In the genomic region with DNA sequence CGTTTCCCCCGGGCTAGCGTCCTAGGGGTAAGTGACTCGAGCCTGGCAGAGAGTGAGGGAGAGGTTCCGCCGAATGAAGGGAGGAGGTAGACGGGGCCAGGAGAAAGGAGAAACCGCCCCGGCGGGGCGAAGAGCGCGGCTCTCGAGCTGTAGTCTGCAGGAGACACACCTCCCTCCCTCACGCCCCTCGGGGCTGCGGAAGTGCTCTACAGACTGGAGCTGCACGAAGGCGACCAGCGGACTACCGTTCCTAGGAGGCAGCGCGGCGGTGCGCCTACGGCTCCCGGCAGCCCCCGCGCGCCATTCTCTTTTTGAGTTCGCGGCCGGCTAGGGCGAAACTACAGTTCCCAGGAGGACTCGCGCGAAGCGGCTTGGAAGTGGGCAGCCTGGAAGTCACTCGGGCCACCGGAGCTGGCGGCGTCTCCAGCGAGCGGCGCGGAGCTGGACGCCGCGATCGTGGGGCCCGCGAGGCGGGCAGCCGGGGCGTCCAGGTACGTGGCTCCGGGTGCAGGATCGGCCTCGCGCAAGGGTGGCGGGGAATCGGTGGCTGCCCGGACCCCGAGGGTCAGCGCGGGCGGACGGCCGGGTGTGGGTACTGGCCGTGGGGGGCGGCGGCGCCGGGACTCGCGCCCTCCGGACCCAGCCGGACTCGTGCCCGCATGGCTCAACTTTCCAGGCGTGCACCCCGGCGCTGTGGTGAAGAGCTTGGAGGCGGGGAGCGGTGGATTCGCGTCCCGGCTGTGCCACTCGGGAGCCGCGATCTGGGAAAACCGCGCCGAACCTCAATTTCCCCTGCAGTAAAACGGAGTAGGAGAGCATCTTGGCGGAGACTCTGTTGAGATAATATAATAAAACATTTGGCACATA, we compare ENCODE assay signal across 1 cellular context.
TF ChIP-seq lines count a peak whose summit lies in the region.

A gene with protein sequence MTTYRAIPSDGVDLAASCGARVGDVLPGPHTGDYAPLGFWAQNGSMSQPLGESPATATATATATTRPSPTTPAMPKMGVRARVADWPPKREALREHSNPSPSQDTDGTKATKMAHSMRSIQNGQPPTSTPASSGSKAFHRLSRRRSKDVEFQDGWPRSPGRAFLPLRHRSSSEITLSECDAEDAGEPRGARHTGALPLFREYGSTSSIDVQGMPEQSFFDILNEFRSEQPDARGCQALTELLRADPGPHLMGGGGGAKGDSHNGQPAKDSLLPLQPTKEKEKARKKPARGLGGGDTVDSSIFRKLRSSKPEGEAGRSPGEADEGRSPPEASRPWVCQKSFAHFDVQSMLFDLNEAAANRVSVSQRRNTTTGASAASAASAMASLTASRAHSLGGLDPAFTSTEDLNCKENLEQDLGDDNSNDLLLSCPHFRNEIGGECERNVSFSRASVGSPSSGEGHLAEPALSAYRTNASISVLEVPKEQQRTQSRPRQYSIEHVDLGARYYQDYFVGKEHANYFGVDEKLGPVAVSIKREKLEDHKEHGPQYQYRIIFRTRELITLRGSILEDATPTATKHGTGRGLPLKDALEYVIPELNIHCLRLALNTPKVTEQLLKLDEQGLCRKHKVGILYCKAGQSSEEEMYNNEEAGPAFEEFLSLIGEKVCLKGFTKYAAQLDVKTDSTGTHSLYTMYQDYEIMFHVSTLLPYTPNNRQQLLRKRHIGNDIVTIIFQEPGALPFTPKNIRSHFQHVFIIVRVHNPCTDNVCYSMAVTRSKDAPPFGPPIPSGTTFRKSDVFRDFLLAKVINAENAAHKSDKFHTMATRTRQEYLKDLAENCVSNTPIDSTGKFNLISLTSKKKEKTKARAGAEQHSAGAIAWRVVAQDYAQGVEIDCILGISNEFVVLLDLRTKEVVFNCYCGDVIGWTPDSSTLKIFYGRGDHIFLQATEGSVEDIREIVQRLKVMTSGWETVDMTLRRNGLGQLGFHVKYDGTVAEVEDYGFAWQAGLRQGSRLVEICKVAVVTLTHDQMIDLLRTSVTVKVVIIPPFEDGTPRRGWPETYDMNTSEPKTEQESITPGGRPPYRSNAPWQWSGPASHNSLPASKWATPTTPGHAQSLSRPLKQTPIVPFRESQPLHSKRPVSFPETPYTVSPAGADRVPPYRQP (N-terminal part only) (plus strand): TSS at position 341 of the 867 bp plus-strand sequence. CDS start 174,358 bp downstream, outside the sequence.

TF ChIP-seq in GM12878, 131 proteins besides CTCF, POLR2A, EP300 and RAD21 (continued from another document and continues in another):
- TF ChIP-seq, protein P1, sequence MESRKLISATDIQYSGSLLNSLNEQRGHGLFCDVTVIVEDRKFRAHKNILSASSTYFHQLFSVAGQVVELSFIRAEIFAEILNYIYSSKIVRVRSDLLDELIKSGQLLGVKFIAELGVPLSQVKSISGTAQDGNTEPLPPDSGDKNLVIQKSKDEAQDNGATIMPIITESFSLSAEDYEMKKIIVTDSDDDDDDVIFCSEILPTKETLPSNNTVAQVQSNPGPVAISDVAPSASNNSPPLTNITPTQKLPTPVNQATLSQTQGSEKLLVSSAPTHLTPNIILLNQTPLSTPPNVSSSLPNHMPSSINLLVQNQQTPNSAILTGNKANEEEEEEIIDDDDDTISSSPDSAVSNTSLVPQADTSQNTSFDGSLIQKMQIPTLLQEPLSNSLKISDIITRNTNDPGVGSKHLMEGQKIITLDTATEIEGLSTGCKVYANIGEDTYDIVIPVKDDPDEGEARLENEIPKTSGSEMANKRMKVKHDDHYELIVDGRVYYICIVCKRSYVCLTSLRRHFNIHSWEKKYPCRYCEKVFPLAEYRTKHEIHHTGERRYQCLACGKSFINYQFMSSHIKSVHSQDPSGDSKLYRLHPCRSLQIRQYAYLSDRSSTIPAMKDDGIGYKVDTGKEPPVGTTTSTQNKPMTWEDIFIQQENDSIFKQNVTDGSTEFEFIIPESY (IDR thresholded peaks at IDR 0.05): no peak
- TF ChIP-seq SMC3 (IDR thresholded peaks at IDR 0.05; ENCODE audit: borderline replicate concordance, low read length) (no peak), SIX5 (IDR thresholded peaks at IDR 0.05; ENCODE audit: low read depth, low read length, severe bottlenecking) (peak; percentile 97), HCFC1 (IDR thresholded peaks at IDR 0.05; ENCODE audit: low read length) (peak; percentile 98), POU2F2 (IDR thresholded peaks at IDR 0.05; ENCODE audit: borderline replicate concordance, low read depth, low read length) (peak; percentile 59; the same call in 1 of the 3 replicates), ZNF274 (IDR thresholded peaks at IDR 0.05; ENCODE audit: insufficient read depth, insufficient read length) (no peak), BCL11A (IDR thresholded peaks at IDR 0.05; ENCODE audit: low read depth, low read length) (no peak), FOXK2 (IDR thresholded peaks at IDR 0.05) (no peak), NR2C2 (IDR thresholded peaks at IDR 0.05; ENCODE audit: borderline replicate concordance, control insufficient read depth, insufficient read length, low read depth) (no peak), ZNF24 (IDR thresholded peaks at IDR 0.05) (0 out of 2 replicates have a peak, but pooled peaks have one; percentile 23), IKZF1 (conservative IDR thresholded peaks at IDR 0.05) (peak; percentile 99), MEF2B (IDR thresholded peaks at IDR 0.05; ENCODE audit: partially characterized antibody, poor library complexity, severe bottlenecking) (peak; percentile 4), CREM (IDR thresholded peaks at IDR 0.05; ENCODE audit: low read depth) (peak; percentile 81; the same call in 1 of the 2 replicates), NFYA (IDR thresholded peaks at IDR 0.05; ENCODE audit: borderline replicate concordance, low read depth, low read length) (no peak), GABPA (IDR thresholded peaks at IDR 0.05; ENCODE audit: low read depth) (0 out of 2 replicates have a peak, but pooled peaks have one; percentile 17), SUPT20H (IDR thresholded peaks at IDR 0.05; ENCODE audit: borderline replicate concordance, control insufficient read depth, low read depth, low read length) (no peak), NFXL1 (IDR thresholded peaks at IDR 0.05; ENCODE audit: borderline replicate concordance) (no peak), KAT2A (conservative IDR thresholded peaks at IDR 0.05; ENCODE audit: control insufficient read depth, low read depth, low read length) (no peak), SMAD5 (IDR thresholded peaks at IDR 0.05; ENCODE audit: low read depth) (no peak), NRF1 (conservative IDR thresholded peaks at IDR 0.05; ENCODE audit: low read depth, low read length) (no peak), IRF4 (IDR thresholded peaks at IDR 0.05; ENCODE audit: low read depth, low read length) (0 out of 2 replicates have a peak, but pooled peaks have one; percentile 23), DPF2 (IDR thresholded peaks at IDR 0.05) (peak; percentile 49), JUND (IDR thresholded peaks at IDR 0.05; ENCODE audit: low read depth, low read length) (no peak), PAX5 (IDR thresholded peaks at IDR 0.05; ENCODE audit: borderline replicate concordance, low read depth, low read length) (no peak), LARP7 (IDR thresholded peaks at IDR 0.05) (peak; percentile 91)
- TF ChIP-seq, protein P2, sequence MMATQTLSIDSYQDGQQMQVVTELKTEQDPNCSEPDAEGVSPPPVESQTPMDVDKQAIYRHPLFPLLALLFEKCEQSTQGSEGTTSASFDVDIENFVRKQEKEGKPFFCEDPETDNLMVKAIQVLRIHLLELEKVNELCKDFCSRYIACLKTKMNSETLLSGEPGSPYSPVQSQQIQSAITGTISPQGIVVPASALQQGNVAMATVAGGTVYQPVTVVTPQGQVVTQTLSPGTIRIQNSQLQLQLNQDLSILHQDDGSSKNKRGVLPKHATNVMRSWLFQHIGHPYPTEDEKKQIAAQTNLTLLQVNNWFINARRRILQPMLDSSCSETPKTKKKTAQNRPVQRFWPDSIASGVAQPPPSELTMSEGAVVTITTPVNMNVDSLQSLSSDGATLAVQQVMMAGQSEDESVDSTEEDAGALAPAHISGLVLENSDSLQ (IDR thresholded peaks at IDR 0.05): no peak
- TF ChIP-seq, protein P3, sequence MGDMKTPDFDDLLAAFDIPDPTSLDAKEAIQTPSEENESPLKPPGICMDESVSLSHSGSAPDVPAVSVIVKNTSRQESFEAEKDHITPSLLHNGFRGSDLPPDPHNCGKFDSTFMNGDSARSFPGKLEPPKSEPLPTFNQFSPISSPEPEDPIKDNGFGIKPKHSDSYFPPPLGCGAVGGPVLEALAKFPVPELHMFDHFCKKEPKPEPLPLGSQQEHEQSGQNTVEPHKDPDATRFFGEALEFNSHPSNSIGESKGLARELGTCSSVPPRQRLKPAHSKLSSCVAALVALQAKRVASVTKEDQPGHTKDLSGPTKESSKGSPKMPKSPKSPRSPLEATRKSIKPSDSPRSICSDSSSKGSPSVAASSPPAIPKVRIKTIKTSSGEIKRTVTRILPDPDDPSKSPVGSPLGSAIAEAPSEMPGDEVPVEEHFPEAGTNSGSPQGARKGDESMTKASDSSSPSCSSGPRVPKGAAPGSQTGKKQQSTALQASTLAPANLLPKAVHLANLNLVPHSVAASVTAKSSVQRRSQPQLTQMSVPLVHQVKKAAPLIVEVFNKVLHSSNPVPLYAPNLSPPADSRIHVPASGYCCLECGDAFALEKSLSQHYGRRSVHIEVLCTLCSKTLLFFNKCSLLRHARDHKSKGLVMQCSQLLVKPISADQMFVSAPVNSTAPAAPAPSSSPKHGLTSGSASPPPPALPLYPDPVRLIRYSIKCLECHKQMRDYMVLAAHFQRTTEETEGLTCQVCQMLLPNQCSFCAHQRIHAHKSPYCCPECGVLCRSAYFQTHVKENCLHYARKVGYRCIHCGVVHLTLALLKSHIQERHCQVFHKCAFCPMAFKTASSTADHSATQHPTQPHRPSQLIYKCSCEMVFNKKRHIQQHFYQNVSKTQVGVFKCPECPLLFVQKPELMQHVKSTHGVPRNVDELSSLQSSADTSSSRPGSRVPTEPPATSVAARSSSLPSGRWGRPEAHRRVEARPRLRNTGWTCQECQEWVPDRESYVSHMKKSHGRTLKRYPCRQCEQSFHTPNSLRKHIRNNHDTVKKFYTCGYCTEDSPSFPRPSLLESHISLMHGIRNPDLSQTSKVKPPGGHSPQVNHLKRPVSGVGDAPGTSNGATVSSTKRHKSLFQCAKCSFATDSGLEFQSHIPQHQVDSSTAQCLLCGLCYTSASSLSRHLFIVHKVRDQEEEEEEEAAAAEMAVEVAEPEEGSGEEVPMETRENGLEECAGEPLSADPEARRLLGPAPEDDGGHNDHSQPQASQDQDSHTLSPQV (IDR thresholded peaks at IDR 0.05): no peak
- TF ChIP-seq, protein P4, sequence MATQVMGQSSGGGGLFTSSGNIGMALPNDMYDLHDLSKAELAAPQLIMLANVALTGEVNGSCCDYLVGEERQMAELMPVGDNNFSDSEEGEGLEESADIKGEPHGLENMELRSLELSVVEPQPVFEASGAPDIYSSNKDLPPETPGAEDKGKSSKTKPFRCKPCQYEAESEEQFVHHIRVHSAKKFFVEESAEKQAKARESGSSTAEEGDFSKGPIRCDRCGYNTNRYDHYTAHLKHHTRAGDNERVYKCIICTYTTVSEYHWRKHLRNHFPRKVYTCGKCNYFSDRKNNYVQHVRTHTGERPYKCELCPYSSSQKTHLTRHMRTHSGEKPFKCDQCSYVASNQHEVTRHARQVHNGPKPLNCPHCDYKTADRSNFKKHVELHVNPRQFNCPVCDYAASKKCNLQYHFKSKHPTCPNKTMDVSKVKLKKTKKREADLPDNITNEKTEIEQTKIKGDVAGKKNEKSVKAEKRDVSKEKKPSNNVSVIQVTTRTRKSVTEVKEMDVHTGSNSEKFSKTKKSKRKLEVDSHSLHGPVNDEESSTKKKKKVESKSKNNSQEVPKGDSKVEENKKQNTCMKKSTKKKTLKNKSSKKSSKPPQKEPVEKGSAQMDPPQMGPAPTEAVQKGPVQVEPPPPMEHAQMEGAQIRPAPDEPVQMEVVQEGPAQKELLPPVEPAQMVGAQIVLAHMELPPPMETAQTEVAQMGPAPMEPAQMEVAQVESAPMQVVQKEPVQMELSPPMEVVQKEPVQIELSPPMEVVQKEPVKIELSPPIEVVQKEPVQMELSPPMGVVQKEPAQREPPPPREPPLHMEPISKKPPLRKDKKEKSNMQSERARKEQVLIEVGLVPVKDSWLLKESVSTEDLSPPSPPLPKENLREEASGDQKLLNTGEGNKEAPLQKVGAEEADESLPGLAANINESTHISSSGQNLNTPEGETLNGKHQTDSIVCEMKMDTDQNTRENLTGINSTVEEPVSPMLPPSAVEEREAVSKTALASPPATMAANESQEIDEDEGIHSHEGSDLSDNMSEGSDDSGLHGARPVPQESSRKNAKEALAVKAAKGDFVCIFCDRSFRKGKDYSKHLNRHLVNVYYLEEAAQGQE (IDR thresholded peaks at IDR 0.05; ENCODE audit: low read depth, low read length): no peak
- TF ChIP-seq, protein P5, sequence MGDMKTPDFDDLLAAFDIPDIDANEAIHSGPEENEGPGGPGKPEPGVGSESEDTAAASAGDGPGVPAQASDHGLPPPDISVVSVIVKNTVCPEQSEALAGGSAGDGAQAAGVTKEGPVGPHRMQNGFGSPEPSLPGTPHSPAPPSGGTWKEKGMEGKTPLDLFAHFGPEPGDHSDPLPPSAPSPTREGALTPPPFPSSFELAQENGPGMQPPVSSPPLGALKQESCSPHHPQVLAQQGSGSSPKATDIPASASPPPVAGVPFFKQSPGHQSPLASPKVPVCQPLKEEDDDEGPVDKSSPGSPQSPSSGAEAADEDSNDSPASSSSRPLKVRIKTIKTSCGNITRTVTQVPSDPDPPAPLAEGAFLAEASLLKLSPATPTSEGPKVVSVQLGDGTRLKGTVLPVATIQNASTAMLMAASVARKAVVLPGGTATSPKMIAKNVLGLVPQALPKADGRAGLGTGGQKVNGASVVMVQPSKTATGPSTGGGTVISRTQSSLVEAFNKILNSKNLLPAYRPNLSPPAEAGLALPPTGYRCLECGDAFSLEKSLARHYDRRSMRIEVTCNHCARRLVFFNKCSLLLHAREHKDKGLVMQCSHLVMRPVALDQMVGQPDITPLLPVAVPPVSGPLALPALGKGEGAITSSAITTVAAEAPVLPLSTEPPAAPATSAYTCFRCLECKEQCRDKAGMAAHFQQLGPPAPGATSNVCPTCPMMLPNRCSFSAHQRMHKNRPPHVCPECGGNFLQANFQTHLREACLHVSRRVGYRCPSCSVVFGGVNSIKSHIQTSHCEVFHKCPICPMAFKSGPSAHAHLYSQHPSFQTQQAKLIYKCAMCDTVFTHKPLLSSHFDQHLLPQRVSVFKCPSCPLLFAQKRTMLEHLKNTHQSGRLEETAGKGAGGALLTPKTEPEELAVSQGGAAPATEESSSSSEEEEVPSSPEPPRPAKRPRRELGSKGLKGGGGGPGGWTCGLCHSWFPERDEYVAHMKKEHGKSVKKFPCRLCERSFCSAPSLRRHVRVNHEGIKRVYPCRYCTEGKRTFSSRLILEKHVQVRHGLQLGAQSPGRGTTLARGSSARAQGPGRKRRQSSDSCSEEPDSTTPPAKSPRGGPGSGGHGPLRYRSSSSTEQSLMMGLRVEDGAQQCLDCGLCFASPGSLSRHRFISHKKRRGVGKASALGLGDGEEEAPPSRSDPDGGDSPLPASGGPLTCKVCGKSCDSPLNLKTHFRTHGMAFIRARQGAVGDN (IDR thresholded peaks at IDR 0.05): peak; percentile 44
